8 cellular contexts compared by ENCODE assay signal in genomic region chr4:10015140-10015753, GRCh38. TPM values are rescaled to one million over a fixed set of nuclear protein-coding genes. Genes with fewer than 3 reads are reported as not detected.
DNase-seq lines count a peak whose midpoint lies in the region; ATAC-seq, FAIRE-seq and TF ChIP-seq lines count a peak whose summit lies in the region.

No MANE protein-coding gene starts in this region.

- DNase-seq in GM23338 (ENCODE audit: low spot score) = peak; percentile 82
- DNase-seq in NCI-H510A (lab: John Stamatoyannopoulos, UW) = peak; percentile 1
- peak; percentile 53 for DNase-seq in bronchial epithelial cell (ENCODE audit: low read depth)
- peak; percentile 55 for DNase-seq in mucosa of gallbladder (ENCODE audit: low spot score)

- no peak overlapping the region for H3K4me3 Mint-ChIP-seq in GM23338

- ATAC-seq in GM23338 = peak; percentile 43
- ATAC-seq in HG02840 (IDR thresholded peaks at IDR 0.05; ENCODE audit: low FRiP score, unreplicated experiment) = no peak
- ATAC-seq in HG02973 (IDR thresholded peaks at IDR 0.05; ENCODE audit: unreplicated experiment) = no peak
- ATAC-seq in GM19324 (IDR thresholded peaks at IDR 0.05; ENCODE audit: low FRiP score, unreplicated experiment) = no peak

- no peak overlapping the region for H3K27ac ChIP-seq in DOHH2 (ENCODE audit: low read depth, low read length)
- H3K27ac ChIP-seq in GM23338 (ENCODE audit: low read depth) = no peak overlapping the region

- H3K4me2 ChIP-seq in DOHH2 (ENCODE audit: low read length) = no peak overlapping the region
- H3K4me2 ChIP-seq in GM23338 = no peak overlapping the region

- H3K36me3 ChIP-seq in DOHH2 (ENCODE audit: control insufficient read depth, low read length) (no peaks in the 10 kb centered on the region), GM23338 (ENCODE audit: insufficient read depth) (no peaks in the 10 kb centered on the region), bronchial epithelial cell (ENCODE audit: control insufficient read depth, insufficient read depth, low read length) (peaks cover 13% of the 10 kb centered on the region)

- H4K20me1 ChIP-seq in DOHH2 (ENCODE audit: control insufficient read depth, insufficient read depth, low read depth, low read length) = no peaks in the 10 kb centered on the region
- H4K20me1 ChIP-seq in GM23338 (replicated peaks; ENCODE audit: insufficient read depth) = no peaks in the 10 kb centered on the region

- H3K27me3 ChIP-seq in DOHH2 (ENCODE audit: control insufficient read depth, low read length) (no peaks in the 10 kb centered on the region; the same call in 1 of the 2 replicates), GM23338 (ENCODE audit: insufficient read depth) (peaks cover 8% of the 10 kb centered on the region; the same call in 1 of the 2 replicates), bronchial epithelial cell (ENCODE audit: control insufficient read depth, insufficient read depth, low read length) (no peaks in the 10 kb centered on the region)

- H3K4me3 ChIP-seq in DOHH2 (ENCODE audit: low read length) (no peak overlapping the region), GM23338 (no peak overlapping the region), bronchial epithelial cell (ENCODE audit: low read depth, low read length) (no peak overlapping the region)

- no peaks in the 10 kb centered on the region for H3K9me3 ChIP-seq in DOHH2 (ENCODE audit: control insufficient read depth, insufficient read depth, low read length)

- H3K9me3 Mint-ChIP-seq in GM23338 = no peaks in the 10 kb centered on the region

- no peak overlapping the region for H3K27ac Mint-ChIP-seq in GM23338

- H3K4me1 Mint-ChIP-seq in GM23338 = no peaks in the 10 kb centered on the region; the same call in 2 of the 3 replicates

- H3F3A ChIP-seq in DOHH2 (ENCODE audit: control insufficient read depth, insufficient read depth) = no peaks in the 10 kb centered on the region
- H3F3A ChIP-seq in GM23338 (replicated peaks; ENCODE audit: low read depth) = no peaks in the 10 kb centered on the region

- H3K36me3 Mint-ChIP-seq in GM23338 (ENCODE audit: low read depth) = no peaks in the 10 kb centered on the region

- peaks cover 17% of the 10 kb centered on the region for H3K4me1 ChIP-seq in DOHH2 (ENCODE audit: control insufficient read depth, low read length)
- H3K4me1 ChIP-seq in GM23338 (ENCODE audit: insufficient read depth) = peaks cover 4% of the 10 kb centered on the region; the same call in 1 of the 2 replicates

- FAIRE-seq in bronchial epithelial cell (lab: Jason Lieb, UNC) = peak; percentile 58

- H3K9me2 ChIP-seq in DOHH2 (replicated peaks; ENCODE audit: control insufficient read depth, low read length) = no peaks in the 10 kb centered on the region
- H3K9me2 ChIP-seq in GM23338 (ENCODE audit: insufficient read depth) = no peaks in the 10 kb centered on the region

- H3K27me3 Mint-ChIP-seq in GM23338 (ENCODE audit: insufficient read depth, low read depth, poor library complexity) = peaks cover 5% of the 10 kb centered on the region

- H3K79me2 ChIP-seq in DOHH2 (ENCODE audit: control insufficient read depth, low read length) (no peaks in the 10 kb centered on the region), GM23338 (replicated peaks; ENCODE audit: insufficient read depth) (no peaks in the 10 kb centered on the region)

- TF ChIP-seq CTCF in DOHH2 (IDR thresholded peaks at IDR 0.05; ENCODE audit: low read depth, low read length, poor library complexity, severe bottlenecking) (peak; percentile 76), GM23338 (conservative IDR thresholded peaks at IDR 0.05; ENCODE audit: low read depth in 2 of 2) (peak; percentile 84 to 87), bronchial epithelial cell (IDR thresholded peaks at IDR 0.05; ENCODE audit: insufficient read depth, low read length, severe bottlenecking) (peak; percentile 66)

- H2AFZ ChIP-seq in GM23338 = peak overlapping the region; percentile 67; the same call in 1 of the 2 replicates

TF ChIP-seq in GM23338, 12 proteins besides CTCF, POLR2A, EP300 and RAD21 (continues in another document):
- TF ChIP-seq EZH2phosphoT487 (IDR thresholded peaks at IDR 0.05; ENCODE audit: unreplicated experiment) = no peak
- TF ChIP-seq POLR2AphosphoS5 (IDR thresholded peaks at IDR 0.05; ENCODE audit: low read depth) = no peak
- no peak for TF ChIP-seq NANOG (IDR thresholded peaks at IDR 0.05; ENCODE audit: borderline replicate concordance)
- no peak for TF ChIP-seq JUNB (IDR thresholded peaks at IDR 0.05; ENCODE audit: unreplicated experiment)
- TF ChIP-seq ETS1 (IDR thresholded peaks at IDR 0.05) = no peak
- no peak for TF ChIP-seq REST (IDR thresholded peaks at IDR 0.05; ENCODE audit: unreplicated experiment)

RNA-seq across cellular contexts. Expression of gene SLC2A9, which starts 6.0 kb away (rescaled TPM):
- 0.21 TPM in 1 of 2 replicates, not detected in the other for total RNA-seq in GM23338 (2014; rRNA removed; shearing (Covaris generic))
- polyA plus RNA-seq in GM23338 (2016; fragmentation: Nextera tagmentation; extraction: Ambion mirVana) = 0.17 and 0.40 TPM in 2 replicates
- 29.7 and 71.0 TPM in 2 replicates for total RNA-seq in bronchial epithelial cell
- 10.4 TPM for total RNA-seq in mucosa of gallbladder

Comparison
In these comparisons a context has a peak if more than half of its experiments do, and no peak if none do; other contexts are left out.
1. DNase-seq: peak in every context shown above with its lines; median percentile 82 in GM23338; 55 in mucosa of gallbladder; 53 in bronchial epithelial cell; 1 in NCI-H510A.